Comparison of ENCODE assay signal across 19 cellular contexts in genomic region chr7:157113607-157114006, GRCh38.
"Had no signal": no experiment of that assay in that cellular context is flagged by ENCODE, and none has a peak within 500 bp of the region (broad histone marks: within the 10 kb centered on the region; RNA-seq: fewer than 3 reads in every experiment).

No MANE protein-coding gene starts in this region.

- H3K27ac Mint-ChIP-seq: activated naive CD8-positive, alpha-beta T cell treated with anti-CD3 and anti-CD28 coated beads, Interleukin-2, amount 10 ng/mL, durations not matched to agents 7 days and 5 days; T-cell; WTC11 had no signal

- H3K36me3 Mint-ChIP-seq: T-cell had no signal

- H3K27ac ChIP-seq: body of pancreas, esophagus muscularis mucosa, heart right ventricle, left lung, ovary, right lobe of liver, stomach, vagina had no signal

- H3K36me3 ChIP-seq: esophagus muscularis mucosa, heart right ventricle, left lung, ovary, right lobe of liver, stomach, vagina had no signal

- H3K4me3 Mint-ChIP-seq: activated naive CD8-positive, alpha-beta T cell treated with anti-CD3 and anti-CD28 coated beads, Interleukin-2, amount 10 ng/mL, durations not matched to agents 7 days and 5 days; neural crest cell; T-cell; WTC11 had no signal

- H3K4me1 ChIP-seq: body of pancreas, esophagus muscularis mucosa, heart right ventricle, left lung, right lobe of liver, stomach, vagina had no signal

- DNase-seq: activated CD4-positive, alpha-beta T cell treated with anti-CD3 and anti-CD28 coated beads, Interleukin-2, amount 50 U/mL, for 1 hour; activated effector memory CD4-positive, alpha-beta T cell treated with anti-CD3 and anti-CD28 coated beads, Interleukin-2, amount 50 U/mL, for 16 hours; activated naive CD8-positive, alpha-beta T cell treated with anti-CD3 and anti-CD28 coated beads, Interleukin-2, amount 10 ng/mL, durations not matched to agents 7 days and 5 days; body of pancreas; dermis blood vessel endothelial cell; effector memory CD4-positive, alpha-beta T cell; heart right ventricle; left lung; ovary; stomach; T-cell; trophoblast cell had no signal

- H3K4me3 ChIP-seq: body of pancreas, esophagus muscularis mucosa, heart right ventricle, left lung, ovary, right lobe of liver, smooth muscle cell, stomach, vagina had no signal

- H3K4me2 ChIP-seq: smooth muscle cell had no signal

- H3K27me3 ChIP-seq: body of pancreas, ovary, right lobe of liver, vagina had no signal

- ATAC-seq: body of pancreas, heart right ventricle, left lung, right lobe of liver, SK-N-SH treated with all-trans-retinoic acid at 6 μM for 48 hours, T-cell, WTC11 had no signal

- H3K9me3 ChIP-seq: right lobe of liver, vagina had no signal

- H3K4me1 Mint-ChIP-seq: activated naive CD8-positive, alpha-beta T cell treated with anti-CD3 and anti-CD28 coated beads, Interleukin-2, amount 10 ng/mL, durations not matched to agents 7 days and 5 days; neural crest cell; T-cell; WTC11 had no signal
